In genomic region chr14:63543000-63543825, GRCh38 we compare ENCODE assay signal across 8 cellular contexts. TPM values are rescaled to one million over a fixed set of nuclear protein-coding genes. Genes with fewer than 3 reads are reported as not detected.
DNase-seq lines count a peak whose midpoint lies in the region; ATAC-seq and TF ChIP-seq lines count a peak whose summit lies in the region.

Gene PPP2R5E (minus strand): TSS chr14:63543377. CDS start chr14:63539685, 3,692 bp downstream.

- DNase-seq in GM04504 (ENCODE audit: low read depth) (peak; percentile 98), NCI-H1048 (lab: John Stamatoyannopoulos, UW) (peak; percentile 96), SK-N-SH (peak; percentile 96), germinal center (ENCODE audit: low spot score) (peak; percentile 99), non-pigmented ciliary epithelial cell (ENCODE audit: low read depth) (peak; percentile 97), superior temporal gyrus (ENCODE audit: extremely low spot score) (peak; percentile 99)
- peak; percentile 97 for DNase-seq in activated naive CD4-positive, alpha-beta T cell treated with anti-CD3 and anti-CD28 coated beads, Interleukin-2, amount 50 U/mL, for 16 hours

- H3K9ac ChIP-seq in SK-N-SH: peak within 1 kb of the TSS; percentile 87

- H3K36me3 ChIP-seq in SK-N-SH (replicated peaks in 1 of 2; ENCODE audit: control insufficient read depth in 1 of 2, insufficient read depth in 2 of 2, low read length in 1 of 2): peaks cover 13 to 23% of the 10 kb centered on the region in 2 experiments

- peak; percentile 8; the same call in 1 of the 2 replicates for TF ChIP-seq RAD21 in SK-N-SH (IDR thresholded peaks at IDR 0.05; ENCODE audit: low read length)

- peak within 1 kb of the TSS; percentile 89 to 93 for H3K4me3 ChIP-seq in SK-N-SH (ENCODE audit: low read depth in 2 of 2, low read length in 1 of 2)

- H3K27me3 ChIP-seq in SK-N-SH (ENCODE audit: insufficient read depth): no peaks in the 10 kb centered on the region

- no peak for TF ChIP-seq CTCF in SK-N-SH (IDR thresholded peaks at IDR 0.05)

- H3F3A ChIP-seq in SK-N-SH (replicated peaks; ENCODE audit: insufficient read depth): peaks cover 13% of the 10 kb centered on the region

- H4K20me1 ChIP-seq in SK-N-SH (ENCODE audit: insufficient read depth): peaks cover 29% of the 10 kb centered on the region

- no peak for TF ChIP-seq EP300 in SK-N-SH (IDR thresholded peaks at IDR 0.05; ENCODE audit: borderline replicate concordance in 1 of 2, low read depth in 1 of 2, low read length in 1 of 2)

- peak; percentile 96 for ATAC-seq in HG02571 (IDR thresholded peaks at IDR 0.05; ENCODE audit: unreplicated experiment)

- WGBS in SK-N-SH (ENCODE audit: low lambda C conversion rate): 0% methylated on average over 22 of the region's 78 CpGs

- peaks cover 0 to 2% of the 10 kb centered on the region in 2 experiments; a peak in 1 of 4 replicates for H3K4me1 ChIP-seq in SK-N-SH (ENCODE audit: control insufficient read depth in 1 of 2, insufficient read depth in 2 of 2, low read depth in 1 of 2, low read length in 1 of 2)

- CTCF ChIA-PET in SK-N-SH (lab: Yijun Ruan, JAX): interaction anchor here (1.0 to 5.2 kb wide), 13 partner anchors 9 to 227 kb away, joined by 3 to 78 read pairs (median 4); partner anchors contain the start of gene WDR89

- H3K9me2 ChIP-seq in SK-N-SH: no peaks in the 10 kb centered on the region

- POLR2A ChIA-PET in SK-N-SH (lab: Yijun Ruan, JAX): interaction anchor here (0.6 to 2.0 kb wide), 8 partner anchors 29 to 185 kb away, joined by 3 to 11 read pairs (median 4); partner anchors contain the start of genes SGPP1 and WDR89

- no peaks in the 10 kb centered on the region for H3K9me3 ChIP-seq in SK-N-SH

- peak within 1 kb of the TSS; percentile 94 for H2AFZ ChIP-seq in SK-N-SH (ENCODE audit: low read depth)

- H3K27ac ChIP-seq in SK-N-SH (ENCODE audit: low read depth in 2 of 2, low read length in 1 of 2): peak within 1 kb of the TSS; percentile 83 to 89

- H3K79me2 ChIP-seq in SK-N-SH (ENCODE audit: insufficient read depth): peaks cover 55% of the 10 kb centered on the region

- peak within 1 kb of the TSS; percentile 95 for H3K4me2 ChIP-seq in SK-N-SH

TF ChIP-seq in SK-N-SH, 30 proteins besides CTCF, POLR2A, EP300 and RAD21 (continues in another document):
- TF ChIP-seq MAX (IDR thresholded peaks at IDR 0.05; ENCODE audit: low read depth): peak; percentile 52; the same call in 1 of the 2 replicates
- no peak for TF ChIP-seq USF2 (IDR thresholded peaks at IDR 0.05; ENCODE audit: borderline replicate concordance, low read depth, low read length)
- no peak for TF ChIP-seq ZBTB33 (IDR thresholded peaks at IDR 0.05; ENCODE audit: borderline replicate concordance, low read depth)
- TF ChIP-seq NFIC (IDR thresholded peaks at IDR 0.05; ENCODE audit: borderline replicate concordance): no peak
- TF ChIP-seq FOSL2 (IDR thresholded peaks at IDR 0.05; ENCODE audit: borderline replicate concordance, low read depth): no peak
- no peak for TF ChIP-seq MEF2A (IDR thresholded peaks at IDR 0.05; ENCODE audit: borderline replicate concordance, low read depth)
- TF ChIP-seq TCF12 (IDR thresholded peaks at IDR 0.05): peak; percentile 5; the same call in 1 of the 2 replicates
- no peak for TF ChIP-seq JUND (IDR thresholded peaks at IDR 0.05)
- no peak for TF ChIP-seq EZH2phosphoT487 (IDR thresholded peaks at IDR 0.05; ENCODE audit: borderline replicate concordance, low read depth)
- TF ChIP-seq IRF3 (IDR thresholded peaks at IDR 0.05; ENCODE audit: low read depth, low read length): peak; percentile 76; the same call in 1 of the 2 replicates
- TF ChIP-seq SIN3A (IDR thresholded peaks at IDR 0.05; ENCODE audit: borderline replicate concordance, low read depth, low read length): peak; percentile 42; the same call in 1 of the 2 replicates
- no peak for TF ChIP-seq FOXJ3 (CRISPR knock-in tag; IDR thresholded peaks at IDR 0.05)
- TF ChIP-seq TAF1 (IDR thresholded peaks at IDR 0.05; ENCODE audit: borderline replicate concordance, low read depth, low read length): peak; percentile 46
- TF ChIP-seq RCOR1 (IDR thresholded peaks at IDR 0.05; ENCODE audit: low read length): no peak
- peak; percentile 67; the same call in 1 of the 2 replicates for TF ChIP-seq YY1 (IDR thresholded peaks at IDR 0.05; ENCODE audit: low read depth)
- peak; percentile 93 for TF ChIP-seq POLR2AphosphoS5 (IDR thresholded peaks at IDR 0.05; ENCODE audit: low read depth, low read length)
- TF ChIP-seq MXI1 (IDR thresholded peaks at IDR 0.05; ENCODE audit: low read depth, low read length): peak; percentile 57; the same call in 1 of the 2 replicates
- TF ChIP-seq USF1 (IDR thresholded peaks at IDR 0.05; ENCODE audit: borderline replicate concordance, low read depth): no peak
- peak; percentile 99 for TF ChIP-seq PBX3 (IDR thresholded peaks at IDR 0.05)
- no peak for TF ChIP-seq RFX5 (IDR thresholded peaks at IDR 0.05; ENCODE audit: low read length)
- TF ChIP-seq CHD2 (IDR thresholded peaks at IDR 0.05; ENCODE audit: low read length, partially characterized antibody): peak; percentile 93
- TF ChIP-seq RXRA (IDR thresholded peaks at IDR 0.05; ENCODE audit: borderline replicate concordance, low read depth): no peak
- 0 out of 2 replicates have a peak, but pooled peaks have one; percentile 31 for TF ChIP-seq TEAD4 (IDR thresholded peaks at IDR 0.05; ENCODE audit: borderline replicate concordance, insufficient read depth)

RNA-seq across cellular contexts. Expression of gene PPP2R5E, which starts in this region (rescaled TPM):
- 4.0 and 4.4 TPM in 2 replicates for polyA plus RNA-seq in SK-N-SH (2012; rRNA removed)
- polyA plus RNA-seq in SK-N-SH (2012; cell fraction: cytosol; rRNA removed): 10.4 and 12.2 TPM in 2 replicates
- polyA plus RNA-seq in SK-N-SH (2012; cell fraction: nucleus; rRNA removed): 6.7 and 7.0 TPM in 2 replicates

Comparison
In these comparisons a context has a peak if more than half of its experiments do, and no peak if none do; other contexts are left out.
1. Peak in every context shown above with its lines: DNase-seq, ATAC-seq, H3K4me3 ChIP-seq and H3K27ac ChIP-seq.